14 cellular contexts compared by ENCODE assay signal in the genomic region with DNA sequence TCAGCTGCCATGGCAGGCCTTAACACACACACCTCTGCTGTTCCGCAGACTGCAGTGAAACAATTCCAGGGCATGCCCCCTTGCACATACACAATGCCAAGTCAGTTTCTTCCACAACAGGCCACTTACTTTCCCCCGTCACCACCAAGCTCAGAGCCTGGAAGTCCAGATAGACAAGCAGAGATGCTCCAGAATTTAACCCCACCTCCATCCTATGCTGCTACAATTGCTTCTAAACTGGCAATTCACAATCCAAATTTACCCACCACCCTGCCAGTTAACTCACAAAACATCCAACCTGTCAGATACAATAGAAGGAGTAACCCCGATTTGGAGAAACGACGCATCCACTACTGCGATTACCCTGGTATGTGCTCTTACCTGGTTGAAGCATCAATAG. TPM values are rescaled to one million over a fixed set of nuclear protein-coding genes. Genes with fewer than 3 reads are reported as not detected.
DNase-seq lines count a peak whose midpoint lies in the region; ATAC-seq and TF ChIP-seq lines count a peak whose summit lies in the region.
"Had no signal": no experiment of that assay in that cellular context is flagged by ENCODE, and none has a peak within 500 bp of the region (broad histone marks: within the 10 kb centered on the region; RNA-seq: fewer than 3 reads in every experiment).

No MANE protein-coding gene starts in this region.

- peaks cover 0 to 19% of the 10 kb centered on the region in 2 donors for H3K36me3 ChIP-seq in left lung
- no peaks in the 10 kb centered on the region for H3K36me3 ChIP-seq in rectal smooth muscle tissue (ENCODE audit: control insufficient read depth, insufficient read depth, low read length)
- peaks cover 47% of the 10 kb centered on the region for H3K36me3 ChIP-seq in MG63
- H3K36me3 ChIP-seq: ascending aorta, heart left ventricle had no signal

- no peak overlapping the region for H3K27ac Mint-ChIP-seq in natural killer cell treated with Interleukin-12 subunit alpha and Interleukin-12 subunit beta and Interleukin-15 and Interleukin-18, amount 100 ng/mL, for 72 hours
- H3K27ac Mint-ChIP-seq in natural killer cell, result no peak overlapping the region
- H3K27ac Mint-ChIP-seq: activated CD4-positive, alpha-beta T cell treated with anti-CD3 and anti-CD28 coated beads for 36 hours had no signal

- no peaks in the 10 kb centered on the region for H3K9me3 Mint-ChIP-seq in natural killer cell treated with Interleukin-12 subunit alpha and Interleukin-12 subunit beta and Interleukin-15 and Interleukin-18, amount 100 ng/mL, for 72 hours
- H3K9me3 Mint-ChIP-seq in natural killer cell, result no peaks in the 10 kb centered on the region

- H3K4me1 Mint-ChIP-seq in natural killer cell treated with Interleukin-12 subunit alpha and Interleukin-12 subunit beta and Interleukin-15 and Interleukin-18, amount 100 ng/mL, for 72 hours (ENCODE audit: low read depth in 2 of 2), result peaks cover 8 to 19% of the 10 kb centered on the region in 2 donors
- H3K4me1 Mint-ChIP-seq in natural killer cell, result peaks cover 19 to 20% of the 10 kb centered on the region in 2 donors

- intact Hi-C loops in natural killer cell (cut with micrococcal nuclease), result no loop called here
- intact Hi-C loops in left lung (cut with DNase I), result no loop called here

- peaks cover 3 to 28% of the 10 kb centered on the region in 2 donors for H3K27me3 ChIP-seq in left lung
- no peaks in the 10 kb centered on the region for H3K27me3 ChIP-seq in rectal smooth muscle tissue (ENCODE audit: control insufficient read depth, insufficient read depth, low read length)
- H3K27me3 ChIP-seq in MG63, result no peaks in the 10 kb centered on the region
- H3K27me3 ChIP-seq: ascending aorta had no signal

- ATAC-seq in natural killer cell treated with Interleukin-12 subunit alpha and Interleukin-12 subunit beta and Interleukin-15 and Interleukin-18, amount 100 ng/mL, for 72 hours, result no peak
- no peak for ATAC-seq in natural killer cell
- no peak for ATAC-seq in left lung
- ATAC-seq: activated CD4-positive, alpha-beta T cell treated with anti-CD3 and anti-CD28 coated beads for 36 hours; heart left ventricle had no signal

- no peak for DNase-seq in natural killer cell treated with Interleukin-12 subunit alpha and Interleukin-12 subunit beta and Interleukin-15 and Interleukin-18, amount 100 ng/mL, for 72 hours (ENCODE audit: low spot score)
- no peak for DNase-seq in natural killer cell
- DNase-seq in left lung, result no peak
- DNase-seq in AG08396 (ENCODE audit: low spot score), result no peak
- DNase-seq in SIG-M5 treated with dmso at 0.1 percent for 504 hours (lab: John Stamatoyannopoulos, UW; ENCODE audit: unreplicated experiment), result no peak
- no peak for DNase-seq in MG63
- DNase-seq in SKM-1 (lab: John Stamatoyannopoulos, UW; ENCODE audit: unreplicated experiment), result no peak
- DNase-seq: 8988T; activated CD4-positive, alpha-beta T cell treated with anti-CD3 and anti-CD28 coated beads for 36 hours; heart left ventricle; NCI-H2081 treated with DMSO at 0.1 percent for 48 hours had no signal

- H3K27me3 Mint-ChIP-seq in natural killer cell treated with Interleukin-12 subunit alpha and Interleukin-12 subunit beta and Interleukin-15 and Interleukin-18, amount 100 ng/mL, for 72 hours, result peaks cover 16 to 38% of the 10 kb centered on the region in 2 donors
- H3K27me3 Mint-ChIP-seq in natural killer cell (ENCODE audit: low read depth in 2 of 2), result peaks cover 39 to 52% of the 10 kb centered on the region in 2 donors

- no peaks in the 10 kb centered on the region for H3K36me3 Mint-ChIP-seq in natural killer cell treated with Interleukin-12 subunit alpha and Interleukin-12 subunit beta and Interleukin-15 and Interleukin-18, amount 100 ng/mL, for 72 hours
- no peaks in the 10 kb centered on the region for H3K36me3 Mint-ChIP-seq in natural killer cell

- TF ChIP-seq CTCF in natural killer cell (IDR thresholded peaks at IDR 0.05), result no peak
- TF ChIP-seq CTCF in left lung (IDR thresholded peaks at IDR 0.05), result no peak

- H3K27ac ChIP-seq in left lung (peak overlapping the region; percentile 88 to 89), rectal smooth muscle tissue (ENCODE audit: low read depth, low read length) (no peak overlapping the region)
- H3K27ac ChIP-seq: ascending aorta, C4-2B, heart left ventricle had no signal

- peaks cover 0 to 32% of the 10 kb centered on the region in 2 donors for H3K4me1 ChIP-seq in left lung
- no peaks in the 10 kb centered on the region for H3K4me1 ChIP-seq in rectal smooth muscle tissue (ENCODE audit: control insufficient read depth, insufficient read depth, low read length)
- H3K4me1 ChIP-seq: ascending aorta had no signal

- peak overlapping the region; percentile 25 for H3K9ac ChIP-seq in rectal smooth muscle tissue (ENCODE audit: low read length)

- H3K9me3 ChIP-seq in left lung, result no peaks in the 10 kb centered on the region
- H3K9me3 ChIP-seq in MG63, result no peaks in the 10 kb centered on the region
- H3K9me3 ChIP-seq: ascending aorta, heart left ventricle had no signal

- peak overlapping the region in 1 of 2 donors; percentile 73 for H3K4me3 ChIP-seq in left lung
- peak overlapping the region; percentile 84 for H3K4me3 ChIP-seq in rectal smooth muscle tissue (ENCODE audit: low read length)
- no peak overlapping the region for H3K4me3 ChIP-seq in MG63
- H3K4me3 ChIP-seq: ascending aorta had no signal

- peak overlapping the region; percentile 38 for H3K4me3 Mint-ChIP-seq in natural killer cell treated with Interleukin-12 subunit alpha and Interleukin-12 subunit beta and Interleukin-15 and Interleukin-18, amount 100 ng/mL, for 72 hours
- no peak overlapping the region for H3K4me3 Mint-ChIP-seq in natural killer cell
- H3K4me3 Mint-ChIP-seq: activated CD4-positive, alpha-beta T cell treated with anti-CD3 and anti-CD28 coated beads for 36 hours had no signal

RNA-seq across cellular contexts. Expression of a gene that starts 3.6 kb away (rescaled TPM):
- 1 to 10 TPM; 1.5 to 2.5 TPM for total RNA-seq in natural killer cell treated with Interleukin-12 subunit alpha and Interleukin-12 subunit beta and Interleukin-15 and Interleukin-18, amount 100 ng/mL, for 72 hours
- total RNA-seq in natural killer cell (10 to 100 TPM in 1 of 3 donors, 1 to 10 TPM in 2; 1.2 to 48.5 (median 2.0) TPM), left lung (10 to 100 TPM; 34.4 to 52.9 TPM)
- total RNA-seq in MG63 (2014; rRNA removed; shearing (Covaris generic); ENCODE audit: low replicate concordance), result 2.6 and 4.4 TPM in 2 replicates
